Comparison of ENCODE assay signal across 1 cellular context in genomic region chr1:211326528-211327340, GRCh38.
TF ChIP-seq lines count a peak whose summit lies in the region.

Gene TRAF5 (plus strand): TSS chr1:211326833. CDS start chr1:211353240, 26,407 bp downstream.

TF ChIP-seq in A549, 52 proteins besides CTCF, POLR2A, EP300 and RAD21 (continued from another document):
- TF ChIP-seq, protein P1, sequence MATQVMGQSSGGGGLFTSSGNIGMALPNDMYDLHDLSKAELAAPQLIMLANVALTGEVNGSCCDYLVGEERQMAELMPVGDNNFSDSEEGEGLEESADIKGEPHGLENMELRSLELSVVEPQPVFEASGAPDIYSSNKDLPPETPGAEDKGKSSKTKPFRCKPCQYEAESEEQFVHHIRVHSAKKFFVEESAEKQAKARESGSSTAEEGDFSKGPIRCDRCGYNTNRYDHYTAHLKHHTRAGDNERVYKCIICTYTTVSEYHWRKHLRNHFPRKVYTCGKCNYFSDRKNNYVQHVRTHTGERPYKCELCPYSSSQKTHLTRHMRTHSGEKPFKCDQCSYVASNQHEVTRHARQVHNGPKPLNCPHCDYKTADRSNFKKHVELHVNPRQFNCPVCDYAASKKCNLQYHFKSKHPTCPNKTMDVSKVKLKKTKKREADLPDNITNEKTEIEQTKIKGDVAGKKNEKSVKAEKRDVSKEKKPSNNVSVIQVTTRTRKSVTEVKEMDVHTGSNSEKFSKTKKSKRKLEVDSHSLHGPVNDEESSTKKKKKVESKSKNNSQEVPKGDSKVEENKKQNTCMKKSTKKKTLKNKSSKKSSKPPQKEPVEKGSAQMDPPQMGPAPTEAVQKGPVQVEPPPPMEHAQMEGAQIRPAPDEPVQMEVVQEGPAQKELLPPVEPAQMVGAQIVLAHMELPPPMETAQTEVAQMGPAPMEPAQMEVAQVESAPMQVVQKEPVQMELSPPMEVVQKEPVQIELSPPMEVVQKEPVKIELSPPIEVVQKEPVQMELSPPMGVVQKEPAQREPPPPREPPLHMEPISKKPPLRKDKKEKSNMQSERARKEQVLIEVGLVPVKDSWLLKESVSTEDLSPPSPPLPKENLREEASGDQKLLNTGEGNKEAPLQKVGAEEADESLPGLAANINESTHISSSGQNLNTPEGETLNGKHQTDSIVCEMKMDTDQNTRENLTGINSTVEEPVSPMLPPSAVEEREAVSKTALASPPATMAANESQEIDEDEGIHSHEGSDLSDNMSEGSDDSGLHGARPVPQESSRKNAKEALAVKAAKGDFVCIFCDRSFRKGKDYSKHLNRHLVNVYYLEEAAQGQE (IDR thresholded peaks at IDR 0.05): no peak
- no peak for TF ChIP-seq KDM5A (IDR thresholded peaks at IDR 0.05)
- peak in 1 of 2 experiments; percentile 32; a peak in 1 of 5 replicates for TF ChIP-seq JUN (IDR thresholded peaks at IDR 0.05)
- TF ChIP-seq GATA3 (IDR thresholded peaks at IDR 0.05; ENCODE audit: borderline replicate concordance): no peak
- no peak for TF ChIP-seq ZSCAN20 (CRISPR knock-in tag; IDR thresholded peaks at IDR 0.05)
- no peak for TF ChIP-seq CEBPB (IDR thresholded peaks at IDR 0.05)
- TF ChIP-seq MYC (IDR thresholded peaks at IDR 0.05; ENCODE audit: borderline replicate concordance, low read length): no peak
TF ChIP-seq in A549: peak in this region for 5.
